In genomic region chr16:33824736-33825135, GRCh38 we compare ENCODE assay signal across 5 cellular contexts.
A peak's percentile ranks its signal among the peaks of the same experiment; 100 is the strongest.
DNase-seq lines count a peak whose midpoint lies in the region; ATAC-seq, FAIRE-seq and TF ChIP-seq lines count a peak whose summit lies in the region.
"Not testable (repeated sequence)": the region's sequence is repeated elsewhere in the genome, so short reads cannot be mapped to it uniquely, and the experiment has no call there.

No MANE protein-coding gene starts in this region.

- intact Hi-C loops in Right ventricle myocardium superior (cut with DNase I); kidney (cut with DNase I); posterior vena cava (cut with DNase I): not testable (repeated sequence)

- CTCF ChIA-PET in SK-N-SH (lab: Yijun Ruan, JAX) = interaction anchor here (1.5 kb wide), 1 partner anchor 8 kb away, joined by 5 read pairs; no protein-coding TSS in a partner anchor

- H3K4me3 ChIP-seq in SK-N-SH (ENCODE audit: low read depth in 2 of 2, low read length in 1 of 2); kidney (ENCODE audit: low read length in 2 of 2): not testable (repeated sequence)

- not testable (repeated sequence) for TF ChIP-seq EP300 in SK-N-SH (IDR thresholded peaks at IDR 0.05; ENCODE audit: borderline replicate concordance in 1 of 2, low read depth in 1 of 2, low read length in 1 of 2)

- not testable (repeated sequence) for H2AFZ ChIP-seq in SK-N-SH (ENCODE audit: low read depth)

- ATAC-seq in Right ventricle myocardium superior (ENCODE audit: poor library complexity) = not testable (repeated sequence)

- not testable (repeated sequence) for TF ChIP-seq CTCF in SK-N-SH (IDR thresholded peaks at IDR 0.05); kidney (IDR thresholded peaks at IDR 0.05; ENCODE audit: borderline replicate concordance, extremely low read depth, insufficient read depth); type B pancreatic cell (conservative IDR thresholded peaks at IDR 0.05)

- TF ChIP-seq RAD21 in SK-N-SH (IDR thresholded peaks at IDR 0.05; ENCODE audit: low read length) = not testable (repeated sequence)

- not testable (repeated sequence) for H3F3A ChIP-seq in SK-N-SH (replicated peaks; ENCODE audit: insufficient read depth)

- not testable (repeated sequence) for H3K36me3 ChIP-seq in SK-N-SH (replicated peaks in 1 of 2; ENCODE audit: control insufficient read depth in 1 of 2, insufficient read depth in 2 of 2, low read length in 1 of 2); kidney (ENCODE audit: control insufficient read depth in 1 of 2, insufficient read depth in 2 of 2, low read length in 2 of 2)

- H3K4me1 Mint-ChIP-seq in type B pancreatic cell (ENCODE audit: unreplicated experiment) = not testable (repeated sequence)

- not testable (repeated sequence) for H3K36me3 Mint-ChIP-seq in type B pancreatic cell

- not testable (repeated sequence) for H3K4me1 ChIP-seq in SK-N-SH (ENCODE audit: control insufficient read depth in 1 of 2, insufficient read depth in 2 of 2, low read depth in 1 of 2, low read length in 1 of 2); kidney (ENCODE audit: control insufficient read depth in 1 of 2, insufficient read depth in 1 of 2, low read depth in 1 of 2, low read length in 2 of 2)

- not testable (repeated sequence) for H3K79me2 ChIP-seq in SK-N-SH (ENCODE audit: insufficient read depth)

- not testable (repeated sequence) for H3K9me3 Mint-ChIP-seq in type B pancreatic cell

- not testable (repeated sequence) for FAIRE-seq in kidney (lab: Jason Lieb, UNC)

- H4K20me1 ChIP-seq in SK-N-SH (ENCODE audit: insufficient read depth) = not testable (repeated sequence)

- not testable (repeated sequence) for H3K27me3 ChIP-seq in SK-N-SH (ENCODE audit: insufficient read depth)

- WGBS in SK-N-SH (ENCODE audit: low lambda C conversion rate) = no CpG with 5 or more reads among the region's 25 CpGs

- not testable (repeated sequence) for H3K4me3 Mint-ChIP-seq in type B pancreatic cell

- H3K9ac ChIP-seq in SK-N-SH; kidney (ENCODE audit: low read length in 2 of 2): not testable (repeated sequence)

- DNase-seq in SK-N-SH = peak; percentile 0
- DNase-seq in Right ventricle myocardium superior = peak; percentile 22
- peak; percentile 56 for DNase-seq in kidney
- peak; percentile 67 for DNase-seq in posterior vena cava (ENCODE audit: low spot score)
- DNase-seq in type B pancreatic cell (ENCODE audit: extremely low spot score, unreplicated experiment) = peak; percentile 16

- H3K4me2 ChIP-seq in SK-N-SH = not testable (repeated sequence)

- not testable (repeated sequence) for H3K9me3 ChIP-seq in SK-N-SH; kidney (ENCODE audit: control insufficient read depth in 1 of 2, low read length in 2 of 2)

- not testable (repeated sequence) for H3K9me2 ChIP-seq in SK-N-SH

- POLR2A ChIA-PET in SK-N-SH (lab: Yijun Ruan, JAX) = not testable (repeated sequence)

- not testable (repeated sequence) for H3K27ac Mint-ChIP-seq in type B pancreatic cell

- not testable (repeated sequence) for H3K27me3 Mint-ChIP-seq in type B pancreatic cell

- not testable (repeated sequence) for H3K27ac ChIP-seq in SK-N-SH (ENCODE audit: low read depth in 2 of 2, low read length in 1 of 2); kidney (ENCODE audit: low read depth in 2 of 2, low read length in 2 of 2)

Comparison
In these comparisons a context has a peak if more than half of its experiments do, and no peak if none do; other contexts are left out.
1. DNase-seq: peak in every context shown above with its lines; median percentile 67 in posterior vena cava; 56 in kidney; 22 in Right ventricle myocardium superior; 16 in type B pancreatic cell; 0 in SK-N-SH.